In the genomic region with DNA sequence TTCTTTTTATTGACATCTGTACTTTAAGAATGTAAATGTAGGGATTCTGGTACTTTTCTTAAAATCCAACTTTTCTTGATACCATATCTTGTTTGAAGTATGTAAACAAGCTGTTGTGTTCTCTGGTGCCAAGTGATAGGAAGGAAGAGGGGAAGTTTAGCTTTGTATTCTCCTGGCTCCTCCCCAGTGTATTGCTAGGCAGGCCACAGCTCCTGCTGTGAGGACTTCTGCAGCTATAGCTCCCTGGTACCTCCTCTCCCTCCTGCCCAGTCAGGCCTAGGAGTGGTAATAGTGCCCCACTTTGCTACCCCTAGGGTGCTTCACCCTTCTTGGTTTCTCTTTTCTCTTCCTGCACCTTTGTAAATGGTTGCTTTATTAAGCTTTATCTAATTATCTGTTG, we compare ENCODE assay signal across 1 cellular context.
TF ChIP-seq lines count a peak whose summit lies in the region.

No MANE protein-coding gene starts in this region.

TF ChIP-seq in WTC11, 78 proteins besides CTCF, POLR2A, EP300 and RAD21 (continued from another document):
- TF ChIP-seq, protein P1, sequence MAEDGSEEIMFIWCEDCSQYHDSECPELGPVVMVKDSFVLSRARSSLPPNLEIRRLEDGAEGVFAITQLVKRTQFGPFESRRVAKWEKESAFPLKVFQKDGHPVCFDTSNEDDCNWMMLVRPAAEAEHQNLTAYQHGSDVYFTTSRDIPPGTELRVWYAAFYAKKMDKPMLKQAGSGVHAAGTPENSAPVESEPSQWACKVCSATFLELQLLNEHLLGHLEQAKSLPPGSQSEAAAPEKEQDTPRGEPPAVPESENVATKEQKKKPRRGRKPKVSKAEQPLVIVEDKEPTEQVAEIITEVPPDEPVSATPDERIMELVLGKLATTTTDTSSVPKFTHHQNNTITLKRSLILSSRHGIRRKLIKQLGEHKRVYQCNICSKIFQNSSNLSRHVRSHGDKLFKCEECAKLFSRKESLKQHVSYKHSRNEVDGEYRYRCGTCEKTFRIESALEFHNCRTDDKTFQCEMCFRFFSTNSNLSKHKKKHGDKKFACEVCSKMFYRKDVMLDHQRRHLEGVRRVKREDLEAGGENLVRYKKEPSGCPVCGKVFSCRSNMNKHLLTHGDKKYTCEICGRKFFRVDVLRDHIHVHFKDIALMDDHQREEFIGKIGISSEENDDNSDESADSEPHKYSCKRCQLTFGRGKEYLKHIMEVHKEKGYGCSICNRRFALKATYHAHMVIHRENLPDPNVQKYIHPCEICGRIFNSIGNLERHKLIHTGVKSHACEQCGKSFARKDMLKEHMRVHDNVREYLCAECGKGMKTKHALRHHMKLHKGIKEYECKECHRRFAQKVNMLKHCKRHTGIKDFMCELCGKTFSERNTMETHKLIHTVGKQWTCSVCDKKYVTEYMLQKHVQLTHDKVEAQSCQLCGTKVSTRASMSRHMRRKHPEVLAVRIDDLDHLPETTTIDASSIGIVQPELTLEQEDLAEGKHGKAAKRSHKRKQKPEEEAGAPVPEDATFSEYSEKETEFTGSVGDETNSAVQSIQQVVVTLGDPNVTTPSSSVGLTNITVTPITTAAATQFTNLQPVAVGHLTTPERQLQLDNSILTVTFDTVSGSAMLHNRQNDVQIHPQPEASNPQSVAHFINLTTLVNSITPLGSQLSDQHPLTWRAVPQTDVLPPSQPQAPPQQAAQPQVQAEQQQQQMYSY (CRISPR knock-in tag; IDR thresholded peaks at IDR 0.05) = no peak
- TF ChIP-seq, protein P2, sequence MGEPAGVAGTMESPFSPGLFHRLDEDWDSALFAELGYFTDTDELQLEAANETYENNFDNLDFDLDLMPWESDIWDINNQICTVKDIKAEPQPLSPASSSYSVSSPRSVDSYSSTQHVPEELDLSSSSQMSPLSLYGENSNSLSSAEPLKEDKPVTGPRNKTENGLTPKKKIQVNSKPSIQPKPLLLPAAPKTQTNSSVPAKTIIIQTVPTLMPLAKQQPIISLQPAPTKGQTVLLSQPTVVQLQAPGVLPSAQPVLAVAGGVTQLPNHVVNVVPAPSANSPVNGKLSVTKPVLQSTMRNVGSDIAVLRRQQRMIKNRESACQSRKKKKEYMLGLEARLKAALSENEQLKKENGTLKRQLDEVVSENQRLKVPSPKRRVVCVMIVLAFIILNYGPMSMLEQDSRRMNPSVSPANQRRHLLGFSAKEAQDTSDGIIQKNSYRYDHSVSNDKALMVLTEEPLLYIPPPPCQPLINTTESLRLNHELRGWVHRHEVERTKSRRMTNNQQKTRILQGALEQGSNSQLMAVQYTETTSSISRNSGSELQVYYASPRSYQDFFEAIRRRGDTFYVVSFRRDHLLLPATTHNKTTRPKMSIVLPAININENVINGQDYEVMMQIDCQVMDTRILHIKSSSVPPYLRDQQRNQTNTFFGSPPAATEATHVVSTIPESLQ (CRISPR knock-in tag; IDR thresholded peaks at IDR 0.05) = no peak
- TF ChIP-seq CREB1 (CRISPR knock-in tag; IDR thresholded peaks at IDR 0.05) (no peak), TCF7 (CRISPR knock-in tag; IDR thresholded peaks at IDR 0.05; ENCODE audit: low read depth) (no peak), IRF2 (CRISPR knock-in tag; IDR thresholded peaks at IDR 0.05; ENCODE audit: borderline replicate concordance, low read depth) (no peak), RORB (CRISPR knock-in tag; IDR thresholded peaks at IDR 0.05) (no peak), NFATC4 (CRISPR knock-in tag; IDR thresholded peaks at IDR 0.05) (no peak), TEAD4 (CRISPR knock-in tag; IDR thresholded peaks at IDR 0.05) (no peak), SP1 (CRISPR knock-in tag; conservative IDR thresholded peaks at IDR 0.05) (no peak), TEAD1 (CRISPR knock-in tag; IDR thresholded peaks at IDR 0.05) (no peak)
- TF ChIP-seq, protein P3, sequence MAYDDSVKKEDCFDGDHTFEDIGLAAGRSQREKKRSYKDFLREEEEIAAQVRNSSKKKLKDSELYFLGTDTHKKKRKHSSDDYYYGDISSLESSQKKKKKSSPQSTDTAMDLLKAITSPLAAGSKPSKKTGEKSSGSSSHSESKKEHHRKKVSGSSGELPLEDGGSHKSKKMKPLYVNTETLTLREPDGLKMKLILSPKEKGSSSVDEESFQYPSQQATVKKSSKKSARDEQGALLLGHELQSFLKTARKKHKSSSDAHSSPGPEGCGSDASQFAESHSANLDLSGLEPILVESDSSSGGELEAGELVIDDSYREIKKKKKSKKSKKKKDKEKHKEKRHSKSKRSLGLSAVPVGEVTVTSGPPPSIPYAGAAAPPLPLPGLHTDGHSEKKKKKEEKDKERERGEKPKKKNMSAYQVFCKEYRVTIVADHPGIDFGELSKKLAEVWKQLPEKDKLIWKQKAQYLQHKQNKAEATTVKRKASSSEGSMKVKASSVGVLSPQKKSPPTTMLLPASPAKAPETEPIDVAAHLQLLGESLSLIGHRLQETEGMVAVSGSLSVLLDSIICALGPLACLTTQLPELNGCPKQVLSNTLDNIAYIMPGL (CRISPR knock-in tag; IDR thresholded peaks at IDR 0.05) = no peak
- TF ChIP-seq, protein P4, sequence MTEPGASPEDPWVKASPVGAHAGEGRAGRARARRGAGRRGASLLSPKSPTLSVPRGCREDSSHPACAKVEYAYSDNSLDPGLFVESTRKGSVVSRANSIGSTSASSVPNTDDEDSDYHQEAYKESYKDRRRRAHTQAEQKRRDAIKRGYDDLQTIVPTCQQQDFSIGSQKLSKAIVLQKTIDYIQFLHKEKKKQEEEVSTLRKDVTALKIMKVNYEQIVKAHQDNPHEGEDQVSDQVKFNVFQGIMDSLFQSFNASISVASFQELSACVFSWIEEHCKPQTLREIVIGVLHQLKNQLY (CRISPR knock-in tag; IDR thresholded peaks at IDR 0.05) = no peak
- TF ChIP-seq, protein P5, sequence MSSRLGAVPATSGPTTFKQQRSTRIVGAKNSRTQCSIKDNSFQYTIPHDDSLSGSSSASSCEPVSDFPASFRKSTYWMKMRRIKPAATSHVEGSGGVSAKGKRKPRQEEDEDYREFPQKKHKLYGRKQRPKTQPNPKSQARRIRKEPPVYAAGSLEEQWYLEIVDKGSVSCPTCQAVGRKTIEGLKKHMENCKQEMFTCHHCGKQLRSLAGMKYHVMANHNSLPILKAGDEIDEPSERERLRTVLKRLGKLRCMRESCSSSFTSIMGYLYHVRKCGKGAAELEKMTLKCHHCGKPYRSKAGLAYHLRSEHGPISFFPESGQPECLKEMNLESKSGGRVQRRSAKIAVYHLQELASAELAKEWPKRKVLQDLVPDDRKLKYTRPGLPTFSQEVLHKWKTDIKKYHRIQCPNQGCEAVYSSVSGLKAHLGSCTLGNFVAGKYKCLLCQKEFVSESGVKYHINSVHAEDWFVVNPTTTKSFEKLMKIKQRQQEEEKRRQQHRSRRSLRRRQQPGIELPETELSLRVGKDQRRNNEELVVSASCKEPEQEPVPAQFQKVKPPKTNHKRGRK (CRISPR knock-in tag; IDR thresholded peaks at IDR 0.05; ENCODE audit: borderline replicate concordance) = no peak
